8 cellular contexts compared by ENCODE assay signal in genomic region chr19:58154287-58154678, GRCh38. TPM values are rescaled to one million over a fixed set of nuclear protein-coding genes. Genes with fewer than 3 reads are reported as not detected.
DNase-seq lines count a peak whose midpoint lies in the region; ATAC-seq, FAIRE-seq and TF ChIP-seq lines count a peak whose summit lies in the region.

No MANE protein-coding gene starts in this region.

- CTCF ChIA-PET in mammary epithelial cell (lab: Charles Lee; ENCODE audit: low non-redundant PET) = no interaction called here

- in situ Hi-C loops in mammary epithelial cell (cut with MboI; ENCODE audit: low sequenced_read_pairs in 2 of 2) = loop anchor here (10.0 kb wide), 3 partner anchors 409 to 749 kb away; partner anchors contain the start of gene ZNF776 (in 1 of the 2)

- H3K9me3 ChIP-seq in mammary epithelial cell (replicated peaks; ENCODE audit: insufficient read depth, low read length) = peaks cover 22% of the 10 kb centered on the region
- H3K9me3 ChIP-seq in kidney (ENCODE audit: control insufficient read depth in 1 of 2, low read length in 2 of 2) = no peaks in the 10 kb centered on the region

- peak overlapping the region; percentile 85 to 86 (median 85) for H3K4me3 ChIP-seq in mammary epithelial cell (replicated peaks in 1 of 3; ENCODE audit: insufficient read depth in 1 of 3, low read depth in 2 of 3, low read length in 3 of 3)
- peak overlapping the region; percentile 84 to 88 for H3K4me3 ChIP-seq in kidney (ENCODE audit: low read length in 2 of 2)

- peak overlapping the region; percentile 73 for H3K27ac Mint-ChIP-seq in stimulated activated effector memory CD8-positive, alpha-beta T cell treated with anti-CD3 and anti-CD28 coated beads, Interleukin-12 subunit alpha, Interleukin-12 subunit beta, amount 100 ng/mL, for 72 hours

- H3K4me1 ChIP-seq in mammary epithelial cell (ENCODE audit: insufficient read depth, low read length) = no peaks in the 10 kb centered on the region
- peaks cover 6 to 18% of the 10 kb centered on the region in 2 donors for H3K4me1 ChIP-seq in kidney (ENCODE audit: control insufficient read depth in 1 of 2, insufficient read depth in 1 of 2, low read depth in 1 of 2, low read length in 2 of 2)

- intact Hi-C loops in mammary epithelial cell (cut with micrococcal nuclease) (loop anchor here (2.0 to 10.0 kb wide), 4 partner anchors 151 to 689 kb away; partner anchors contain the start of genes ZNF417, ZNF552 and ZNF606), kidney (cut with DNase I) (no loop called here)

- H3K36me3 Mint-ChIP-seq in stimulated activated effector memory CD8-positive, alpha-beta T cell treated with anti-CD3 and anti-CD28 coated beads, Interleukin-12 subunit alpha, Interleukin-12 subunit beta, amount 100 ng/mL, for 72 hours = peaks cover 15% of the 10 kb centered on the region

- H3K36me3 ChIP-seq in mammary epithelial cell (ENCODE audit: insufficient read depth, low read length) (no peaks in the 10 kb centered on the region), kidney (ENCODE audit: control insufficient read depth in 1 of 2, insufficient read depth in 2 of 2, low read length in 2 of 2) (no peaks in the 10 kb centered on the region)

- peaks cover 9% of the 10 kb centered on the region for H3K4me1 Mint-ChIP-seq in stimulated activated effector memory CD8-positive, alpha-beta T cell treated with anti-CD3 and anti-CD28 coated beads, Interleukin-12 subunit alpha, Interleukin-12 subunit beta, amount 100 ng/mL, for 72 hours

- dilution Hi-C loops in mammary epithelial cell (cut with HindIII; ENCODE audit: low sequenced_read_pairs) = no loop called here

- FAIRE-seq in HTR-8/SVneo (lab: Jason Lieb, UNC) (no peak), kidney (lab: Jason Lieb, UNC) (no peak)

- H4K20me1 ChIP-seq in mammary epithelial cell (ENCODE audit: insufficient read depth, low read length) = no peaks in the 10 kb centered on the region

- WGBS in mammary epithelial cell (ENCODE audit: low coverage, missing lambda C conversion rate) = 2% methylated on average over 8 of the region's 12 CpGs

- H3K9me3 Mint-ChIP-seq in stimulated activated effector memory CD8-positive, alpha-beta T cell treated with anti-CD3 and anti-CD28 coated beads, Interleukin-12 subunit alpha, Interleukin-12 subunit beta, amount 100 ng/mL, for 72 hours = peaks cover 7% of the 10 kb centered on the region

- DNase-seq in AG08395 (ENCODE audit: low spot score) = peak; percentile 14
- DNase-seq in HTR-8/SVneo (ENCODE audit: insufficient read length, low spot score) = peak; percentile 13
- DNase-seq in mammary epithelial cell = peak; percentile 29
- peak; percentile 85 for DNase-seq in kidney
- DNase-seq in stimulated activated effector memory CD8-positive, alpha-beta T cell treated with anti-CD3 and anti-CD28 coated beads, Interleukin-12 subunit alpha, Interleukin-12 subunit beta, amount 100 ng/mL, for 72 hours (ENCODE audit: low spot score in 2 of 2) = peak in 1 of 2 donors; percentile 52
- no peak for DNase-seq in NCI-H1092 (lab: John Stamatoyannopoulos, UW)

- peak overlapping the region; percentile 94 for H3K4me2 ChIP-seq in mammary epithelial cell (ENCODE audit: insufficient read depth, low read depth, low read length)

- peak overlapping the region; percentile 99 for H2AFZ ChIP-seq in mammary epithelial cell (ENCODE audit: low read depth, low read length)

- BruUV-seq in mammary epithelial cell (replicated peaks; lab: Mats Ljungman, UMichigan) = no TSS peak

- H3K27ac ChIP-seq in mammary epithelial cell (ENCODE audit: insufficient read depth, low read depth, low read length) = peak overlapping the region; percentile 43
- peak overlapping the region; percentile 86 to 94 for H3K27ac ChIP-seq in kidney (ENCODE audit: low read depth in 2 of 2, low read length in 2 of 2)

- TF ChIP-seq CTCF in mammary epithelial cell (conservative IDR thresholded peaks at IDR 0.05 in 1 of 2, IDR thresholded peaks at IDR 0.05 in 1 of 2; ENCODE audit: extremely low read depth in 1 of 2, insufficient read depth in 1 of 2, low read depth in 1 of 2, low read length in 2 of 2) (no peak), kidney (IDR thresholded peaks at IDR 0.05; ENCODE audit: borderline replicate concordance, extremely low read depth, insufficient read depth) (no peak)

- H3K4me3 Mint-ChIP-seq in stimulated activated effector memory CD8-positive, alpha-beta T cell treated with anti-CD3 and anti-CD28 coated beads, Interleukin-12 subunit alpha, Interleukin-12 subunit beta, amount 100 ng/mL, for 72 hours = peak overlapping the region; percentile 65

- H3K9ac ChIP-seq in mammary epithelial cell (ENCODE audit: insufficient read depth, low read length) = peak overlapping the region; percentile 55
- peak overlapping the region; percentile 89 to 92 for H3K9ac ChIP-seq in kidney (ENCODE audit: low read length in 2 of 2)

- H3K27me3 ChIP-seq in mammary epithelial cell (ENCODE audit: insufficient read depth, low read length) = no peaks in the 10 kb centered on the region

- peaks cover 13% of the 10 kb centered on the region for H3K79me2 ChIP-seq in mammary epithelial cell (ENCODE audit: insufficient read depth, low read length)

- no peak for ATAC-seq in stimulated activated effector memory CD8-positive, alpha-beta T cell treated with anti-CD3 and anti-CD28 coated beads, Interleukin-12 subunit alpha, Interleukin-12 subunit beta, amount 100 ng/mL, for 72 hours
- ATAC-seq in GM18870 (IDR thresholded peaks at IDR 0.05; ENCODE audit: unreplicated experiment) = no peak
- no peak for ATAC-seq in GM21786 (IDR thresholded peaks at IDR 0.05; ENCODE audit: unreplicated experiment)

RNA-seq across cellular contexts. Expression of gene ZNF329, which starts 3.7 kb away (rescaled TPM):
- 10 to 100 TPM; 10.2 to 17.3 TPM for total RNA-seq in mammary epithelial cell
- polyA plus RNA-seq in mammary epithelial cell = 3.7 TPM
- polyA minus RNA-seq in mammary epithelial cell = 18.9 TPM
- total RNA-seq in kidney = 12.5 TPM
- polyA plus RNA-seq in kidney (ENCODE audit: insufficient read depth, low read depth, low replicate concordance) = 8.4 TPM

RNA-seq across cellular contexts. Expression of gene ZNF274, which starts 28.6 kb away (rescaled TPM):
- total RNA-seq in mammary epithelial cell (10 to 100 TPM; 15.7 to 33.8 TPM), kidney (42.4 TPM)
- polyA plus RNA-seq in mammary epithelial cell (19.8 TPM), kidney (ENCODE audit: insufficient read depth, low read depth, low replicate concordance) (10.9 TPM)
- polyA minus RNA-seq in mammary epithelial cell = 41.8 TPM

RNA-seq across cellular contexts. Expression of gene ZSCAN18, which starts 56.3 kb away (rescaled TPM):
- total RNA-seq in mammary epithelial cell (10 to 100 TPM; 16.3 to 59.3 TPM), kidney (103 TPM)
- polyA plus RNA-seq in mammary epithelial cell (5.9 TPM), kidney (ENCODE audit: insufficient read depth, low read depth, low replicate concordance) (73.2 TPM)
- not detected for polyA minus RNA-seq in mammary epithelial cell
